Comparison of ENCODE assay signal across 13 cellular contexts in the genomic region with DNA sequence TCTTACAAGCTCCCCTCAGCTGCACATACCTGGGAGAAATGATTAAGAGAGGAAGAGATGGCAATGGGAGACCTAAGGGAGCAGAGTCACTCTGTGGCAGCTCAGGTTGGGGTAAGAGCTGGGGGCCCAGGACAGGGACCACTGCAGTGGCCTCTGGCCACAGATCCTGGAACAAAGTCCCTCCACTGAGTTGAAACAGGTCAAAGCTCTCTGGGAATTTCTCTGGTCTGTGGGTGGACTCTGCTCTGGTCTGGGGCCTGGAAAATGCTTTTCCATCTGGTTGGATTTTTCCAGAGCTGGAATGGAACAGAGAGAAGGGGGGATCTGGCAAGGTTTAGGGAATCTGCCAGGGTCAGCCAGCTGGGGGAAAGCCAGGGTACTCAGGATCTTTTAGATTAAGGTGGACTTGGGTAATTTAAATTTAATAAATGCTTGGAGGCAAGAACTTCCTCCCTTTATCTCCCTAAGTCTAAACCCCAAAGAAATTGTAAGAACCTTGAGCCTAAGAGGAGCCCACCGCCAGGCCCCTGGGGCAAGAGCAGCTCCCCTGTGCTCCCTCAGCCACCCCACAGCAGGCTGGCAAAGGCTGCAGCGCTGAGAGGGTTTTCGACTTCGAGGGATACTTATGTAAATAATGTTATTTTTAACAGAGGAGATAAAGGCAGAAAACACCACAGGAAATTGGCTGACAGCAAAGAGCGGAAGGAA. TPM values are rescaled to one million over a fixed set of nuclear protein-coding genes. Genes with fewer than 3 reads are reported as not detected.
DNase-seq lines count a peak whose midpoint lies in the region; ATAC-seq, FAIRE-seq and TF ChIP-seq lines count a peak whose summit lies in the region.
"Had no signal": no experiment of that assay in that cellular context is flagged by ENCODE, and none has a peak within 500 bp of the region (broad histone marks: within the 10 kb centered on the region; RNA-seq: fewer than 3 reads in every experiment).

No MANE protein-coding gene starts in this region.

- H3K36me3 Mint-ChIP-seq in activated T-cell treated with anti-CD3 and anti-CD28 coated beads, Interleukin-2, amount 50 U/mL, for 72 hours (ENCODE audit: insufficient read depth in 2 of 2), result peaks cover 0 to 1% of the 10 kb centered on the region in 2 donors
- H3K36me3 Mint-ChIP-seq in activated T-cell treated with anti-CD3 and anti-CD28 coated beads, Interleukin-2, amount 50 U/mL, for 4 hours (ENCODE audit: insufficient read depth), result no peaks in the 10 kb centered on the region

- peak overlapping the region; percentile 6 for H3K9ac ChIP-seq in keratinocyte (ENCODE audit: control insufficient read depth, extremely low read depth, insufficient read depth, low read length)

- no peak overlapping the region for H2AFZ ChIP-seq in keratinocyte (ENCODE audit: control insufficient read depth, low read length)

- no peaks in the 10 kb centered on the region for H3K9me1 ChIP-seq in keratinocyte (ENCODE audit: control insufficient read depth, extremely low read depth, insufficient read depth, low read length)

- peaks cover 97% of the 10 kb centered on the region for H3K27me3 Mint-ChIP-seq in activated T-cell treated with anti-CD3 and anti-CD28 coated beads, Interleukin-2, amount 50 U/mL, for 72 hours (ENCODE audit: low read depth)
- H3K27me3 Mint-ChIP-seq in activated T-cell treated with anti-CD3 and anti-CD28 coated beads, Interleukin-2, amount 50 U/mL, for 4 hours (ENCODE audit: low read depth), result peaks cover 92% of the 10 kb centered on the region

- H3K79me2 ChIP-seq in keratinocyte (ENCODE audit: control insufficient read depth, insufficient read depth, low read length), result peaks cover 85% of the 10 kb centered on the region

- H3K27ac ChIP-seq in RWPE2 (ENCODE audit: poor library complexity, severe bottlenecking) (no peak overlapping the region), keratinocyte (ENCODE audit: control insufficient read depth, insufficient read depth, low read length) (no peak overlapping the region), tibial artery (peak overlapping the region; percentile 93 to 98)
- H3K27ac ChIP-seq: HL-60 had no signal

- TF ChIP-seq CTCF in RWPE2 (IDR thresholded peaks at IDR 0.05; ENCODE audit: poor library complexity, severe bottlenecking) (no peak), keratinocyte (optimal IDR thresholded peaks at IDR 0.05 in 1 of 3, IDR thresholded peaks at IDR 0.05 in 1 of 3, conservative IDR thresholded peaks at IDR 0.05 in 1 of 3; ENCODE audit: extremely low read depth in 1 of 3, insufficient read depth in 2 of 3, low read length in 3 of 3) (no peak), tibial artery (IDR thresholded peaks at IDR 0.05) (no peak)

- peak overlapping the region; percentile 75 to 78 for H3K4me3 Mint-ChIP-seq in activated T-cell treated with anti-CD3 and anti-CD28 coated beads, Interleukin-2, amount 50 U/mL, for 72 hours
- H3K4me3 Mint-ChIP-seq in activated T-cell treated with anti-CD3 and anti-CD28 coated beads, Interleukin-2, amount 50 U/mL, for 4 hours, result no peak overlapping the region

- H3K9me3 ChIP-seq in RWPE2 (ENCODE audit: severe bottlenecking), result no peaks in the 10 kb centered on the region
- no peaks in the 10 kb centered on the region for H3K9me3 ChIP-seq in keratinocyte (ENCODE audit: control insufficient read depth, low read depth, low read length)
- H3K9me3 ChIP-seq in tibial artery, result no peaks in the 10 kb centered on the region

- H3K36me3 ChIP-seq in RWPE2 (ENCODE audit: low read depth) (no peaks in the 10 kb centered on the region), keratinocyte (ENCODE audit: control insufficient read depth in 2 of 2, extremely low read depth in 1 of 2, insufficient read depth in 2 of 2, low read length in 2 of 2) (peaks cover 0 to 2% of the 10 kb centered on the region in 2 experiments), tibial artery (no peaks in the 10 kb centered on the region)

- no peak for DNase-seq in activated T-cell treated with anti-CD3 and anti-CD28 coated beads, Interleukin-2, amount 50 U/mL, for 72 hours
- no peak for DNase-seq in activated T-cell treated with anti-CD3 and anti-CD28 coated beads, Interleukin-2, amount 50 U/mL, for 4 hours
- no peak for DNase-seq in RWPE2 (ENCODE audit: low spot score)
- DNase-seq in keratinocyte (ENCODE audit: low read depth, low spot score), result no peak
- DNase-seq in tibial artery, result no peak
- no peak for DNase-seq in midbrain (lab: John Stamatoyannopoulos, UW)
- DNase-seq in glomerular visceral epithelial cell (ENCODE audit: extremely low spot score), result no peak

- H3K4me3 ChIP-seq in RWPE2 (ENCODE audit: severe bottlenecking) (peak overlapping the region; percentile 4), keratinocyte (ENCODE audit: control insufficient read depth in 2 of 3, extremely low read depth in 1 of 3, insufficient read depth in 2 of 3, low read depth in 1 of 3, low read length in 3 of 3) (peak overlapping the region in 2 of 3 experiments; percentile 26 to 39), tibial artery (peak overlapping the region; percentile 64 to 84)

- no peaks in the 10 kb centered on the region for H4K20me1 ChIP-seq in keratinocyte (ENCODE audit: control insufficient read depth, extremely low read depth, insufficient read depth, low read length)

- no peak for FAIRE-seq in keratinocyte (lab: Jason Lieb, UNC)
- FAIRE-seq: endometrium had no signal

- peaks cover 64% of the 10 kb centered on the region for H3K4me1 Mint-ChIP-seq in activated T-cell treated with anti-CD3 and anti-CD28 coated beads, Interleukin-2, amount 50 U/mL, for 72 hours (ENCODE audit: low read depth)
- H3K4me1 Mint-ChIP-seq in activated T-cell treated with anti-CD3 and anti-CD28 coated beads, Interleukin-2, amount 50 U/mL, for 4 hours (ENCODE audit: low read depth), result peaks cover 33% of the 10 kb centered on the region

- intact Hi-C loops in tibial artery (cut with DNase I; ENCODE audit: low total_unique reads), result no loop called here

- dilution Hi-C loops in keratinocyte (cut with MboI; ENCODE audit: extremely low pct_ligation_motif_present, low sequenced_read_pairs), result no loop called here

- peak overlapping the region; percentile 68 for H3K4me2 ChIP-seq in keratinocyte (ENCODE audit: control insufficient read depth, extremely low read depth, insufficient read depth, low read depth, low read length)

- H3K27me3 ChIP-seq in RWPE2 (ENCODE audit: insufficient read depth, poor library complexity, severe bottlenecking) (peaks cover 93% of the 10 kb centered on the region), keratinocyte (ENCODE audit: control insufficient read depth, extremely low read depth, insufficient read depth, low read length) (no peaks in the 10 kb centered on the region), tibial artery (no peaks in the 10 kb centered on the region)

- H3K27ac Mint-ChIP-seq in activated T-cell treated with anti-CD3 and anti-CD28 coated beads, Interleukin-2, amount 50 U/mL, for 72 hours, result no peak overlapping the region

- H3K9me3 Mint-ChIP-seq in activated T-cell treated with anti-CD3 and anti-CD28 coated beads, Interleukin-2, amount 50 U/mL, for 72 hours, result no peaks in the 10 kb centered on the region
- H3K9me3 Mint-ChIP-seq in activated T-cell treated with anti-CD3 and anti-CD28 coated beads, Interleukin-2, amount 50 U/mL, for 4 hours, result no peaks in the 10 kb centered on the region

- peaks cover 6% of the 10 kb centered on the region for H3K4me1 ChIP-seq in RWPE2 (ENCODE audit: insufficient read depth, poor library complexity, severe bottlenecking)
- H3K4me1 ChIP-seq in keratinocyte (ENCODE audit: control insufficient read depth, extremely low read depth, insufficient read depth, low read length), result peaks cover 35% of the 10 kb centered on the region
- peaks cover 4 to 73% (median 55%) of the 10 kb centered on the region in 4 donors for H3K4me1 ChIP-seq in tibial artery

- no peak for ATAC-seq in activated T-cell treated with anti-CD3 and anti-CD28 coated beads, Interleukin-2, amount 50 U/mL, for 72 hours (replicated peaks in 1 of 2)
- no peak for ATAC-seq in activated T-cell treated with anti-CD3 and anti-CD28 coated beads, Interleukin-2, amount 50 U/mL, for 4 hours
- no peak for ATAC-seq in RWPE2 (ENCODE audit: low read depth)
- no peak for ATAC-seq in GM19351 (IDR thresholded peaks at IDR 0.05; ENCODE audit: unreplicated experiment)

RNA-seq across cellular contexts. Expression of gene HOXC10, which starts 3.7 kb away (rescaled TPM):
- total RNA-seq in activated T-cell treated with anti-CD3 and anti-CD28 coated beads, Interleukin-2, amount 50 U/mL, for 72 hours, result not detected
- total RNA-seq in activated T-cell treated with anti-CD3 and anti-CD28 coated beads, Interleukin-2, amount 50 U/mL, for 4 hours, result not detected
- 7.3 to 33.1 TPM (median 14.1 TPM) in 3 replicates for polyA plus RNA-seq in keratinocyte
- 19.6 TPM for polyA plus RNA-seq in keratinocyte (2011; ENCODE audit: low read depth)
- 24.3 and 25.3 TPM in 2 replicates for polyA plus RNA-seq in keratinocyte (2011; cell fraction: cytosol; rRNA removed)
- polyA plus RNA-seq in keratinocyte (2011; cell fraction: nucleus; rRNA removed), result 11.5 and 14.8 TPM in 2 replicates
- polyA plus RNA-seq in keratinocyte (2012; ENCODE audit: low replicate concordance), result 26.1 and 26.3 TPM in 2 replicates
- polyA minus RNA-seq in keratinocyte, result 5.1 to 26.1 TPM (median 7.3 TPM) in 3 replicates
- polyA minus RNA-seq in keratinocyte (2011; cell fraction: cytosol; rRNA and poly(A)+ RNA removed), result 21.1 TPM
- 4.0 and 6.6 TPM in 2 replicates for polyA minus RNA-seq in keratinocyte (2011; cell fraction: nucleus; rRNA and poly(A)+ RNA removed)
- total RNA-seq: cardiac septum had no signal

RNA-seq across cellular contexts. Expression of gene HOXC9, which starts 11.3 kb away (rescaled TPM):
- not detected for total RNA-seq in activated T-cell treated with anti-CD3 and anti-CD28 coated beads, Interleukin-2, amount 50 U/mL, for 72 hours
- total RNA-seq in activated T-cell treated with anti-CD3 and anti-CD28 coated beads, Interleukin-2, amount 50 U/mL, for 4 hours, result not detected
- polyA plus RNA-seq in keratinocyte, result 1.1 to 3.3 TPM (median 1.8 TPM) in 3 replicates
- 2.9 TPM for polyA plus RNA-seq in keratinocyte (2011; ENCODE audit: low read depth)
- 2.4 and 2.9 TPM in 2 replicates for polyA plus RNA-seq in keratinocyte (2011; cell fraction: cytosol; rRNA removed)
- polyA plus RNA-seq in keratinocyte (2011; cell fraction: nucleus; rRNA removed), result 3.1 and 3.7 TPM in 2 replicates
- 3.5 and 4.4 TPM in 2 replicates for polyA plus RNA-seq in keratinocyte (2012; ENCODE audit: low replicate concordance)
- polyA minus RNA-seq in keratinocyte, result 0.23 to 1.4 TPM (median 0.90 TPM) in 3 replicates
- polyA minus RNA-seq in keratinocyte (2011; cell fraction: cytosol; rRNA and poly(A)+ RNA removed), result 2.1 TPM
- polyA minus RNA-seq in keratinocyte (2011; cell fraction: nucleus; rRNA and poly(A)+ RNA removed), result 1.2 and 1.4 TPM in 2 replicates
- total RNA-seq: cardiac septum, left lobe of liver had no signal

RNA-seq across cellular contexts. Expression of gene HOTAIR, which starts 13.9 kb away (rescaled TPM):
- not detected for total RNA-seq in activated T-cell treated with anti-CD3 and anti-CD28 coated beads, Interleukin-2, amount 50 U/mL, for 72 hours
- not detected for total RNA-seq in activated T-cell treated with anti-CD3 and anti-CD28 coated beads, Interleukin-2, amount 50 U/mL, for 4 hours
- 2.5 to 4.0 TPM (median 2.9 TPM) in 3 replicates for polyA plus RNA-seq in keratinocyte
- polyA plus RNA-seq in keratinocyte (2011; ENCODE audit: low read depth), result 3.5 TPM
- polyA plus RNA-seq in keratinocyte (2011; cell fraction: cytosol; rRNA removed), result 2.4 and 2.8 TPM in 2 replicates
- 7.6 and 8.3 TPM in 2 replicates for polyA plus RNA-seq in keratinocyte (2011; cell fraction: nucleus; rRNA removed)
- 1.2 and 3.3 TPM in 2 replicates for polyA plus RNA-seq in keratinocyte (2012; ENCODE audit: low replicate concordance)
- polyA minus RNA-seq in keratinocyte, result 0.22 to 0.92 TPM (median 0.56 TPM) in 3 replicates
- 0.96 TPM for polyA minus RNA-seq in keratinocyte (2011; cell fraction: cytosol; rRNA and poly(A)+ RNA removed)
- polyA minus RNA-seq in keratinocyte (2011; cell fraction: nucleus; rRNA and poly(A)+ RNA removed), result 0.53 and 0.85 TPM in 2 replicates
- total RNA-seq: cardiac septum, left lobe of liver, RPMI7951 had no signal

RNA-seq across cellular contexts. Expression of gene HOXC11, which starts 15.7 kb away (rescaled TPM):
- not detected for total RNA-seq in activated T-cell treated with anti-CD3 and anti-CD28 coated beads, Interleukin-2, amount 50 U/mL, for 72 hours
- total RNA-seq in activated T-cell treated with anti-CD3 and anti-CD28 coated beads, Interleukin-2, amount 50 U/mL, for 4 hours, result not detected
- polyA plus RNA-seq in keratinocyte, result 1.2 to 2.4 TPM (median 1.6 TPM) in 3 replicates
- polyA plus RNA-seq in keratinocyte (2011; ENCODE audit: low read depth), result 1.1 TPM
- polyA plus RNA-seq in keratinocyte (2011; cell fraction: cytosol; rRNA removed), result 0.92 and 1.9 TPM in 2 replicates
- polyA plus RNA-seq in keratinocyte (2011; cell fraction: nucleus; rRNA removed), result 3.5 and 5.5 TPM in 2 replicates
- 5.1 and 6.3 TPM in 2 replicates for polyA plus RNA-seq in keratinocyte (2012; ENCODE audit: low replicate concordance)
- polyA minus RNA-seq in keratinocyte, result 1.2 to 2.3 TPM (median 1.3 TPM) in 3 replicates
- 2.3 TPM for polyA minus RNA-seq in keratinocyte (2011; cell fraction: cytosol; rRNA and poly(A)+ RNA removed)
- polyA minus RNA-seq in keratinocyte (2011; cell fraction: nucleus; rRNA and poly(A)+ RNA removed), result 1.6 and 2.2 TPM in 2 replicates
- total RNA-seq: cardiac septum, left lobe of liver had no signal

RNA-seq across cellular contexts. Expression of gene HOXC8, which starts 20.1 kb away (rescaled TPM):
- not detected for total RNA-seq in activated T-cell treated with anti-CD3 and anti-CD28 coated beads, Interleukin-2, amount 50 U/mL, for 72 hours
- total RNA-seq in activated T-cell treated with anti-CD3 and anti-CD28 coated beads, Interleukin-2, amount 50 U/mL, for 4 hours, result not detected
- 1.8 to 3.8 TPM (median 2.0 TPM) in 3 replicates for polyA plus RNA-seq in keratinocyte
- polyA plus RNA-seq in keratinocyte (2011; ENCODE audit: low read depth), result 2.1 TPM
- polyA plus RNA-seq in keratinocyte (2011; cell fraction: cytosol; rRNA removed), result 3.3 TPM in 2 replicates
- polyA plus RNA-seq in keratinocyte (2011; cell fraction: nucleus; rRNA removed), result 4.2 and 4.7 TPM in 2 replicates
- polyA plus RNA-seq in keratinocyte (2012; ENCODE audit: low replicate concordance), result 2.0 and 3.3 TPM in 2 replicates
- polyA minus RNA-seq in keratinocyte, result 1.3 to 2.3 TPM (median 1.5 TPM) in 3 replicates
- 2.1 TPM for polyA minus RNA-seq in keratinocyte (2011; cell fraction: cytosol; rRNA and poly(A)+ RNA removed)
- 1.4 and 1.6 TPM in 2 replicates for polyA minus RNA-seq in keratinocyte (2011; cell fraction: nucleus; rRNA and poly(A)+ RNA removed)
- total RNA-seq: cardiac septum, left lobe of liver had no signal

Comparison
In these comparisons a context has a peak if more than half of its experiments do, and no peak if none do; other contexts are left out.
1. H3K27ac ChIP-seq: peak in tibial artery (2 of 2); none in RWPE2 (single experiment) and keratinocyte (single experiment).
2. H3K4me3 ChIP-seq: peak in every context shown above with its lines; median percentile 74 in tibial artery; 32 in keratinocyte; 4 in RWPE2.